In genomic region chr5:169856571-169856970, GRCh38 we compare ENCODE assay signal across 14 cellular contexts.
A peak's percentile ranks its signal among the peaks of the same experiment; 100 is the strongest.
DNase-seq lines count a peak whose midpoint lies in the region; ATAC-seq and TF ChIP-seq lines count a peak whose summit lies in the region.
"Had no signal": no experiment of that assay in that cellular context is flagged by ENCODE, and none has a peak within 500 bp of the region (broad histone marks: within the 10 kb centered on the region; RNA-seq: fewer than 3 reads in every experiment).

No MANE protein-coding gene starts in this region.

- peak overlapping the region; percentile 74 for H2AFZ ChIP-seq in ACC112 (ENCODE audit: low read length, unreplicated experiment)

- H3K27me3 ChIP-seq in ACC112 (ENCODE audit: insufficient read depth, low read length): no peaks in the 10 kb centered on the region

- peaks cover 14% of the 10 kb centered on the region for H3K4me1 ChIP-seq in ACC112 (ENCODE audit: control insufficient read depth, insufficient read depth, low read length, unreplicated experiment)

- ATAC-seq in SK-N-SH treated with all-trans-retinoic acid at 6 μM for 48 hours (peak; percentile 98), HG02642 (IDR thresholded peaks at IDR 0.05; ENCODE audit: poor library complexity, unreplicated experiment) (no peak), GM21381 (IDR thresholded peaks at IDR 0.05; ENCODE audit: unreplicated experiment) (no peak), esophagus mucosa (no peak), GM18517 (IDR thresholded peaks at IDR 0.05; ENCODE audit: unreplicated experiment) (no peak)
- ATAC-seq: activated CD8-positive, alpha-beta memory T cell treated with anti-CD3 and anti-CD28 coated beads, Interleukin-2, amount 10 ng/mL, durations not matched to agents 7 days and 5 days had no signal

- H3K4me3 ChIP-seq in ACC112 (ENCODE audit: low read depth, low read length): no peak overlapping the region

- DNase-seq in GM04504 (ENCODE audit: low read depth): peak; percentile 69
- DNase-seq in fibroblast of the conjunctiva (ENCODE audit: low read depth): peak; percentile 79
- DNase-seq: activated CD8-positive, alpha-beta memory T cell treated with anti-CD3 and anti-CD28 coated beads, Interleukin-2, amount 10 ng/mL, durations not matched to agents 7 days and 5 days; cerebellar nuclear complex; DMS153; NCI-H2171; stimulated activated CD4-positive, alpha-beta T cell treated with anti-CD3 and anti-CD28 coated beads, Interleukin-4, amount 100 ng/mL, for 4 hours; trophoblast cell had no signal

- no peaks in the 10 kb centered on the region for H3K79me2 ChIP-seq in ACC112 (ENCODE audit: control insufficient read depth, insufficient read depth, low read length, unreplicated experiment)

- peak overlapping the region; percentile 35; the same call in 1 of the 2 replicates for H3K27ac ChIP-seq in ACC112 (ENCODE audit: low read depth, low read length)

- peaks cover 4% of the 10 kb centered on the region; the same call in 1 of the 2 replicates for H3K36me3 ChIP-seq in ACC112 (ENCODE audit: insufficient read depth, low read length)

TF ChIP-seq in SK-N-SH treated with all-trans-retinoic acid at 6 μM for 48 hours, 23 proteins besides CTCF, POLR2A, EP300 and RAD21:
- TF ChIP-seq TOX (CRISPR knock-in tag; IDR thresholded peaks at IDR 0.05; ENCODE audit: borderline replicate concordance): no peak
- no peak for TF ChIP-seq BACH2 (CRISPR knock-in tag; IDR thresholded peaks at IDR 0.05; ENCODE audit: borderline replicate concordance)
- no peak for TF ChIP-seq ISL1 (CRISPR knock-in tag; IDR thresholded peaks at IDR 0.05)
- TF ChIP-seq, protein P1, sequence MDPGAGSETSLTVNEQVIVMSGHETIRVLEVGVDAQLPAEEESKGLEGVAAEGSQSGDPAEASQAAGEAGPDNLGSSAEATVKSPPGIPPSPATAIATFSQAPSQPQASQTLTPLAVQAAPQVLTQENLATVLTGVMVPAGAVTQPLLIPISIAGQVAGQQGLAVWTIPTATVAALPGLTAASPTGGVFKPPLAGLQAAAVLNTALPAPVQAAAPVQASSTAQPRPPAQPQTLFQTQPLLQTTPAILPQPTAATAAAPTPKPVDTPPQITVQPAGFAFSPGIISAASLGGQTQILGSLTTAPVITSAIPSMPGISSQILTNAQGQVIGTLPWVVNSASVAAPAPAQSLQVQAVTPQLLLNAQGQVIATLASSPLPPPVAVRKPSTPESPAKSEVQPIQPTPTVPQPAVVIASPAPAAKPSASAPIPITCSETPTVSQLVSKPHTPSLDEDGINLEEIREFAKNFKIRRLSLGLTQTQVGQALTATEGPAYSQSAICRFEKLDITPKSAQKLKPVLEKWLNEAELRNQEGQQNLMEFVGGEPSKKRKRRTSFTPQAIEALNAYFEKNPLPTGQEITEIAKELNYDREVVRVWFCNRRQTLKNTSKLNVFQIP (CRISPR knock-in tag; IDR thresholded peaks at IDR 0.05; ENCODE audit: borderline replicate concordance, low read depth): no peak
- no peak for TF ChIP-seq ZC3H10 (CRISPR knock-in tag; IDR thresholded peaks at IDR 0.05)
- TF ChIP-seq ZFP3 (CRISPR knock-in tag; IDR thresholded peaks at IDR 0.05): no peak
- TF ChIP-seq ARNTL (CRISPR knock-in tag; IDR thresholded peaks at IDR 0.05; ENCODE audit: borderline replicate concordance, low read depth): no peak
- no peak for TF ChIP-seq PPARA (CRISPR knock-in tag; IDR thresholded peaks at IDR 0.05; ENCODE audit: borderline replicate concordance)
